16 cellular contexts compared by ENCODE assay signal in genomic region chr1:75981188-75981897, GRCh38. TPM values are rescaled to one million over a fixed set of nuclear protein-coding genes. Genes with fewer than 3 reads are reported as not detected.
DNase-seq lines count a peak whose midpoint lies in the region; ATAC-seq, FAIRE-seq and TF ChIP-seq lines count a peak whose summit lies in the region.
"Had no signal": no experiment of that assay in that cellular context is flagged by ENCODE, and none has a peak within 500 bp of the region (broad histone marks: within the 10 kb centered on the region; RNA-seq: fewer than 3 reads in every experiment).

No MANE protein-coding gene starts in this region.

- H3K9ac ChIP-seq in K562 (ENCODE audit: insufficient read depth in 1 of 2, low read depth in 2 of 2, low read length in 2 of 2), result no peak overlapping the region

- no peak for TF ChIP-seq RAD21 in K562 (CRISPR knock-in tag; conservative IDR thresholded peaks at IDR 0.05 in 1 of 2, IDR thresholded peaks at IDR 0.05 in 1 of 2)

- CTCF ChIA-PET in K562 (lab: Yijun Ruan, JAX; ENCODE audit: low intra/inter-chr PET ratio), result no interaction called here
- CTCF ChIA-PET in activated CD8-positive, alpha-beta T cell treated with anti-CD3 and anti-CD28 coated beads, Interleukin-2, amount 10 ng/mL, durations not matched to agents 7 days and 5 days (lab: Charles Lee), result interaction anchor here (0.9 kb wide), 1 partner anchor 10 kb away, joined by 3 read pairs; no protein-coding TSS in a partner anchor

- POLR2A ChIA-PET in K562 (lab: Yijun Ruan, JAX), result interaction anchor here (1.7 kb wide), 1 partner anchor 12 kb away, joined by 5 read pairs; no protein-coding TSS in a partner anchor
- POLR2A ChIA-PET in activated CD8-positive, alpha-beta T cell treated with anti-CD3 and anti-CD28 coated beads, Interleukin-2, amount 10 ng/mL, durations not matched to agents 7 days and 5 days (lab: Charles Lee), result no interaction called here

- BruUV-seq in K562 (replicated peaks; lab: Mats Ljungman, UMichigan), result no TSS peak

- no peaks in the 10 kb centered on the region for H3K4me1 Mint-ChIP-seq in activated CD8-positive, alpha-beta T cell treated with anti-CD3 and anti-CD28 coated beads, Interleukin-2, amount 10 ng/mL, durations not matched to agents 7 days and 5 days (ENCODE audit: low read depth)

- DNase-seq in K562 (ENCODE audit: extremely low read depth in 1 of 4, low spot score in 3 of 4) (no peak), upper lobe of right lung (no peak), germinal center (ENCODE audit: low spot score) (no peak), head of caudate nucleus (no peak)
- no peak for DNase-seq in activated CD8-positive, alpha-beta T cell treated with anti-CD3 and anti-CD28 coated beads, Interleukin-2, amount 10 ng/mL, durations not matched to agents 7 days and 5 days
- DNase-seq: CD4-positive, alpha-beta T cell; NCI-H1105; NCI-H748 treated with DMSO at 0.1 percent for 48 hours; thyroid gland had no signal

- H3K9me3 ChIP-seq in K562 (replicated peaks; ENCODE audit: control insufficient read depth, insufficient read depth, low read depth, low read length) (no peaks in the 10 kb centered on the region), upper lobe of right lung (no peaks in the 10 kb centered on the region)
- H3K9me3 ChIP-seq: SJSA1, thyroid gland had no signal

- H4K20me1 ChIP-seq in K562 (replicated peaks; ENCODE audit: control insufficient read depth, insufficient read depth, low read length), result no peaks in the 10 kb centered on the region

- H3K79me2 ChIP-seq in K562 (ENCODE audit: control insufficient read depth, insufficient read depth, low read length), result no peaks in the 10 kb centered on the region

- no peak for TF ChIP-seq POLR2A in K562 (conservative IDR thresholded peaks at IDR 0.05)

- in situ Hi-C loops in K562 (cut with MboI), result no loop called here

- no peak overlapping the region for H3K4me3 Mint-ChIP-seq in activated CD8-positive, alpha-beta T cell treated with anti-CD3 and anti-CD28 coated beads, Interleukin-2, amount 10 ng/mL, durations not matched to agents 7 days and 5 days
- H3K4me3 Mint-ChIP-seq: CD4-positive, alpha-beta T cell had no signal

- intact Hi-C loops in K562 (cut with micrococcal nuclease) (no loop called here), upper lobe of right lung (cut with DNase I) (no loop called here), head of caudate nucleus (cut with DNase I) (no loop called here)

- H3K4me1 ChIP-seq in K562 (replicated peaks in 1 of 2; ENCODE audit: control insufficient read depth in 2 of 2, insufficient read depth in 2 of 2, low read length in 2 of 2) (no peaks in the 10 kb centered on the region; a peak in 1 of 5 replicates), upper lobe of right lung (no peaks in the 10 kb centered on the region)
- H3K4me1 ChIP-seq: SJSA1 had no signal

- H3K27me3 ChIP-seq in K562 (ENCODE audit: control insufficient read depth in 2 of 2, insufficient read depth in 2 of 2, low read length in 2 of 2) (no peaks in the 10 kb centered on the region), upper lobe of right lung (no peaks in the 10 kb centered on the region)
- H3K27me3 ChIP-seq: SJSA1, thyroid gland had no signal

- H2AFZ ChIP-seq in K562 (ENCODE audit: low read depth, low read length), result no peak overlapping the region

- ATAC-seq in GM18868 (IDR thresholded peaks at IDR 0.05; ENCODE audit: unreplicated experiment), result peak; percentile 35
- peak; percentile 50 for ATAC-seq in GM21528 (IDR thresholded peaks at IDR 0.05; ENCODE audit: low FRiP score, unreplicated experiment)
- ATAC-seq in HG03060 (IDR thresholded peaks at IDR 0.05; ENCODE audit: low read depth, unreplicated experiment), result peak; percentile 25
- no peak for ATAC-seq in K562
- ATAC-seq in upper lobe of right lung, result no peak
- no peak for ATAC-seq in activated CD8-positive, alpha-beta T cell treated with anti-CD3 and anti-CD28 coated beads, Interleukin-2, amount 10 ng/mL, durations not matched to agents 7 days and 5 days
- ATAC-seq: activated CD4-positive, CD25-positive, alpha-beta regulatory T cell treated with anti-CD3 and anti-CD28 coated beads, Interleukin-2, amount 50 U/mL, for 24 hours had no signal

- no peak for TF ChIP-seq EP300 in K562 (IDR thresholded peaks at IDR 0.05; ENCODE audit: low read length)

- H3K27me3 Mint-ChIP-seq in activated CD8-positive, alpha-beta T cell treated with anti-CD3 and anti-CD28 coated beads, Interleukin-2, amount 10 ng/mL, durations not matched to agents 7 days and 5 days (ENCODE audit: low read depth), result no peaks in the 10 kb centered on the region

- H3K4me2 ChIP-seq in K562 (ENCODE audit: insufficient read depth, low read length), result no peak overlapping the region

- H3K36me3 Mint-ChIP-seq in activated CD8-positive, alpha-beta T cell treated with anti-CD3 and anti-CD28 coated beads, Interleukin-2, amount 10 ng/mL, durations not matched to agents 7 days and 5 days (ENCODE audit: low read depth), result no peaks in the 10 kb centered on the region

- WGBS in K562 (ENCODE audit: insufficient coverage, low coverage, missing lambda C conversion rate), result 0% methylated on average over 5 of the region's 5 CpGs

- H3K9me1 ChIP-seq in K562 (ENCODE audit: control insufficient read depth, insufficient read depth, low read length), result no peaks in the 10 kb centered on the region

- H3K4me3 ChIP-seq in K562, result no peak overlapping the region
- no peak overlapping the region for H3K4me3 ChIP-seq in upper lobe of right lung
- H3K4me3 ChIP-seq: SJSA1, thyroid gland had no signal

- H3K27ac ChIP-seq in K562 (ENCODE audit: extremely low read depth, low read depth, low read length), result no peak overlapping the region
- H3K27ac ChIP-seq in upper lobe of right lung, result no peak overlapping the region
- H3K27ac ChIP-seq: epithelial cell of prostate, SJSA1, thyroid gland had no signal

- no peaks in the 10 kb centered on the region for H3K9me3 Mint-ChIP-seq in activated CD8-positive, alpha-beta T cell treated with anti-CD3 and anti-CD28 coated beads, Interleukin-2, amount 10 ng/mL, durations not matched to agents 7 days and 5 days (ENCODE audit: insufficient read depth)

- FAIRE-seq in K562 (lab: Jason Lieb, UNC), result no peak
- FAIRE-seq: bronchial epithelial cell had no signal

- TF ChIP-seq CTCF in K562 (IDR thresholded peaks at IDR 0.05 in 2 of 3, conservative IDR thresholded peaks at IDR 0.05 in 1 of 3; ENCODE audit: insufficient read depth in 2 of 3, low read depth in 1 of 3, low read length in 3 of 3) (no peak), upper lobe of right lung (IDR thresholded peaks at IDR 0.05) (no peak)

- H3K27ac Mint-ChIP-seq in activated CD8-positive, alpha-beta T cell treated with anti-CD3 and anti-CD28 coated beads, Interleukin-2, amount 10 ng/mL, durations not matched to agents 7 days and 5 days, result no peak overlapping the region
- H3K27ac Mint-ChIP-seq: CD4-positive, alpha-beta T cell had no signal

- H3K36me3 ChIP-seq in K562 (ENCODE audit: control insufficient read depth, insufficient read depth, low read length) (no peaks in the 10 kb centered on the region), upper lobe of right lung (no peaks in the 10 kb centered on the region)
- H3K36me3 ChIP-seq: SJSA1, thyroid gland had no signal

TF ChIP-seq in K562, 482 proteins besides CTCF, POLR2A, EP300 and RAD21:
- TF ChIP-seq ARID1B (IDR thresholded peaks at IDR 0.05) (peak; percentile 47), ATF6 (CRISPR knock-in tag; IDR thresholded peaks at IDR 0.05) (no peak), TAL1 (IDR thresholded peaks at IDR 0.05) (0 out of 2 replicates have a peak, but pooled peaks have one; percentile 9)

RNA-seq across cellular contexts. Expression of gene ASB17, which starts 49.1 kb away (rescaled TPM):
- not detected in 2 replicates for total RNA-seq in K562 (2011; cell fraction: chromatin; rRNA removed; ENCODE audit: low replicate concordance)
- total RNA-seq in K562 (2011; cell fraction: nucleolus; rRNA removed), result not detected in 2 replicates
- total RNA-seq in K562 (2011; cell fraction: nucleoplasm; rRNA removed), result not detected in 2 replicates
- total RNA-seq in K562 (2014; rRNA removed) (not detected in 2 replicates), K562 (2014; rRNA removed; fragmentation: Illumina TruSeq; extraction: Trizol) (not detected in 2 replicates), K562 (2015; rRNA removed; fragmentation: Illumina TruSeq; extraction: Trizol) (not detected in 2 replicates), K562 (2021) (not detected in 2 replicates), upper lobe of right lung (not detected)
- polyA plus RNA-seq in K562 (2011; rRNA removed) (not detected in 2 replicates), K562 (2014; fragmentation: Illumina TruSeq; extraction: Trizol) (not detected in 2 replicates), K562 (2014; fragmentation: Nextera tagmentation; extraction: Ambion mirVana) (not detected), K562 (2014; rRNA removed) (not detected in 2 replicates)
- polyA plus RNA-seq in K562 (2011; cell fraction: cytosol; rRNA removed), result not detected in 2 replicates
- polyA plus RNA-seq in K562 (2011; cell fraction: nucleus; rRNA removed), result not detected in 2 replicates
- polyA plus RNA-seq in K562 (2012), result not detected in 2 replicates
- not detected in 2 replicates for polyA minus RNA-seq in K562 (2011; rRNA and poly(A)+ RNA removed)
- not detected in 2 replicates for polyA minus RNA-seq in K562 (2011; cell fraction: cytosol; rRNA and poly(A)+ RNA removed)
- not detected in 2 replicates for polyA minus RNA-seq in K562 (2011; cell fraction: nucleus; rRNA and poly(A)+ RNA removed)
- total RNA-seq in activated CD8-positive, alpha-beta T cell treated with anti-CD3 and anti-CD28 coated beads, Interleukin-2, amount 10 ng/mL, durations not matched to agents 7 days and 5 days, result not detected
- total RNA-seq: bronchial epithelial cell; CD4-positive, alpha-beta T cell; SJSA1; thyroid gland had no signal

Comparison
In these comparisons a context has a peak if more than half of its experiments do, and no peak if none do; other contexts are left out.
1. ATAC-seq: peak in GM18868 (single experiment), GM21528 (single experiment) and HG03060 (single experiment); none in K562 (single experiment), upper lobe of right lung (single experiment) and activated CD8-positive, alpha-beta T cell treated with anti-CD3 and anti-CD28 coated beads, Interleukin-2, amount 10 ng/mL, durations not matched to agents 7 days and 5 days (single experiment).